ENCODE assay signal across 13 cellular contexts in the genomic region with DNA sequence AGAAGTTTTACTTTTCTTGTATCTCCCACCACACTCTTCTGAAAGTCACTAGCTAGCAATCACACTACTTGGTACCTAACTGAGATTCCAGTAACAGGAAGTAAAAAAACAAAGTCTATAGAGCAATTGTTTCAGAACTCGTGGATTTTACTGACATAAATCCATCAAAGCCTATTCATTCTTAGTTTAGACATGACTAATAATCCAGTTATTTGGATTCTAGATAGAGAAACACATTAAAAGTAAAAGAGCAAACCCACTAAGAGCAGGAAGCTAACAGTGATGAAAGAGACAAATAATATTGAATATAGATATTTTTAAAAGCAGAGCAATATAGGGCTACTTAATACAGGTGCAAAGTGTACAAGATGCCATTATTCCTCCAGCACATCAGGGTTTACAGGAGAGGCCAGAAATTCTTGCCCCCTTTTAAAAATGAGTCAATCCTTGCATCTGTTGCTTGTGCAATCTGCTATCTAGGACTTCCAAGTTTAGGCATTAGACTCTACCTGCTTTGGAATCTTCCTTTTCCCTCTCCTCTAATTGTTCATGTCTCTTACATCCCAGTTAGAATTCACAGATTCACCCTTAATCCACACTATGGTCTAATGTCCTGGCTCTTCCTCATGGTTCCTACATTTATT. TPM values are rescaled to one million over a fixed set of nuclear protein-coding genes. Genes with fewer than 3 reads are reported as not detected.
DNase-seq lines count a peak whose midpoint lies in the region; ATAC-seq and TF ChIP-seq lines count a peak whose summit lies in the region.
"Had no signal": no experiment of that assay in that cellular context is flagged by ENCODE, and none has a peak within 500 bp of the region (broad histone marks: within the 10 kb centered on the region; RNA-seq: fewer than 3 reads in every experiment).

No MANE protein-coding gene starts in this region.

- H3K4me3 Mint-ChIP-seq in osteocyte (ENCODE audit: unreplicated experiment) = no peak overlapping the region
- H3K4me3 Mint-ChIP-seq: CD8-positive, alpha-beta memory T cell had no signal

- no TSS peak for BruUV-seq in HCT116 (replicated peaks; lab: Mats Ljungman, UMichigan)
- BruUV-seq in PC-9 (replicated peaks; lab: Mats Ljungman, UMichigan) = no TSS peak

- no peaks in the 10 kb centered on the region for H3K36me3 ChIP-seq in HCT116 (ENCODE audit: control insufficient read depth in 1 of 2, insufficient read depth in 2 of 2, low read length in 2 of 2)
- no peaks in the 10 kb centered on the region for H3K36me3 ChIP-seq in PC-9 (ENCODE audit: low read depth)

- H4K20me1 ChIP-seq in HCT116 (ENCODE audit: insufficient read depth) (no peaks in the 10 kb centered on the region), PC-9 (ENCODE audit: insufficient read depth) (no peaks in the 10 kb centered on the region)

- TF ChIP-seq RAD21 in HCT116 (IDR thresholded peaks at IDR 0.05; ENCODE audit: low read depth) = no peak

- no peaks in the 10 kb centered on the region for H3K9me3 ChIP-seq in HCT116 (ENCODE audit: control insufficient read depth in 1 of 2, insufficient read depth in 1 of 2, low read depth in 1 of 2, low read length in 2 of 2)
- no peaks in the 10 kb centered on the region for H3K9me3 ChIP-seq in PC-9 (ENCODE audit: insufficient read depth, low read depth)

- no peak for DNase-seq in HCT116 (ENCODE audit: low read depth, low spot score)
- DNase-seq in PC-9 = peak in 1 of 2 experiments; percentile 41
- DNase-seq in epithelial cell of esophagus (ENCODE audit: low read depth) = peak; percentile 51
- no peak for DNase-seq in osteocyte (ENCODE audit: extremely low spot score, unreplicated experiment)
- DNase-seq in AG08395 (ENCODE audit: low spot score) = no peak
- DNase-seq in NCI-H187 (lab: John Stamatoyannopoulos, UW) = no peak
- DNase-seq: caudate nucleus; CD8-positive, alpha-beta memory T cell; NCI-H187 treated with DMSO at 0.1 percent for 48 hours; SIG-M5; substantia nigra had no signal

- peak overlapping the region; percentile 21 for H3K4me2 ChIP-seq in HCT116 (ENCODE audit: low read length)
- peak overlapping the region; percentile 16; the same call in 1 of the 2 replicates for H3K4me2 ChIP-seq in PC-9

- H3K36me3 Mint-ChIP-seq in osteocyte (ENCODE audit: unreplicated experiment) = peaks cover 3% of the 10 kb centered on the region
- H3K36me3 Mint-ChIP-seq: activated naive CD4-positive, alpha-beta T cell treated with anti-CD3 and anti-CD28 coated beads, Interleukin-2, amount 50 U/mL, for 72 hours had no signal

- intact Hi-C loops in HCT116 (cut with micrococcal nuclease) = no loop called here
- intact Hi-C loops in PC-9 (cut with micrococcal nuclease; ENCODE audit: unreplicated experiment) = no loop called here

- CTCF ChIA-PET in HCT116 (lab: Charles Lee) = no interaction called here
- CTCF ChIA-PET in PC-9 (lab: Charles Lee) = no interaction called here

- peak overlapping the region; percentile 11 for H3K27ac Mint-ChIP-seq in osteocyte (ENCODE audit: unreplicated experiment)
- H3K27ac Mint-ChIP-seq: activated naive CD4-positive, alpha-beta T cell treated with anti-CD3 and anti-CD28 coated beads, Interleukin-2, amount 50 U/mL, for 72 hours had no signal

- peaks cover 9% of the 10 kb centered on the region; the same call in 1 of the 2 replicates for H3F3A ChIP-seq in PC-9 (ENCODE audit: insufficient read depth, low read depth)

- H3K4me3 ChIP-seq in HCT116 (replicated peaks in 1 of 2; ENCODE audit: low read depth in 1 of 2, low read length in 2 of 2) (no peak overlapping the region), PC-9 (no peak overlapping the region), epithelial cell of esophagus (ENCODE audit: low read length) (no peak overlapping the region)

- RAD21 ChIA-PET in HCT116 (lab: Charles Lee; ENCODE audit: low non-redundant PET in 1 of 2, low total read pairs in 2 of 2, uncharacterized antibody in 2 of 2, unreplicated experiment in 2 of 2) = no interaction called here

- TF ChIP-seq CTCF in HCT116 (IDR thresholded peaks at IDR 0.05 in 2 of 3, conservative IDR thresholded peaks at IDR 0.05 in 1 of 3; ENCODE audit: borderline replicate concordance in 1 of 3, insufficient read depth in 1 of 3, low read depth in 2 of 3, low read length in 2 of 3) (no peak), PC-9 (conservative IDR thresholded peaks at IDR 0.05) (no peak), epithelial cell of esophagus (IDR thresholded peaks at IDR 0.05; ENCODE audit: insufficient read depth, low read depth, low read length, missing control alignments) (no peak), osteocyte (IDR thresholded peaks at IDR 0.05) (no peak)

- no peak for TF ChIP-seq POLR2A in HCT116 (IDR thresholded peaks at IDR 0.05; ENCODE audit: borderline replicate concordance, extremely low read depth, insufficient read depth, insufficient read length)

- H3K9ac ChIP-seq in HCT116 (ENCODE audit: low read length) = no peak overlapping the region

- H3K9me2 ChIP-seq in HCT116 (ENCODE audit: insufficient read depth) (no peaks in the 10 kb centered on the region), PC-9 (ENCODE audit: insufficient read depth) (no peaks in the 10 kb centered on the region)

- H3K9me3 Mint-ChIP-seq in osteocyte (ENCODE audit: unreplicated experiment) = no peaks in the 10 kb centered on the region
- H3K9me3 Mint-ChIP-seq: activated naive CD4-positive, alpha-beta T cell treated with anti-CD3 and anti-CD28 coated beads, Interleukin-2, amount 50 U/mL, for 72 hours; CD8-positive, alpha-beta memory T cell had no signal

- POLR2A ChIA-PET in HCT116 (lab: Charles Lee) = no interaction called here
- POLR2A ChIA-PET in PC-9 (lab: Charles Lee; ENCODE audit: unreplicated experiment) = interaction anchor here (0.7 kb wide), 1 partner anchor 204 kb away, joined by 4 read pairs; no protein-coding TSS in a partner anchor

- peaks cover 41% of the 10 kb centered on the region for H3K4me1 Mint-ChIP-seq in osteocyte (ENCODE audit: unreplicated experiment)

- peak; percentile 41 for ATAC-seq in HCT116
- no peak for ATAC-seq in HG02852 (IDR thresholded peaks at IDR 0.05; ENCODE audit: unreplicated experiment)

- H3K27me3 Mint-ChIP-seq in osteocyte (ENCODE audit: unreplicated experiment) = no peaks in the 10 kb centered on the region
- H3K27me3 Mint-ChIP-seq: CD8-positive, alpha-beta memory T cell had no signal

- peaks cover 30 to 37% of the 10 kb centered on the region in 2 experiments for H3K4me1 ChIP-seq in HCT116 (ENCODE audit: control insufficient read depth in 1 of 2, insufficient read depth in 2 of 2, low read length in 2 of 2)
- peaks cover 14% of the 10 kb centered on the region for H3K4me1 ChIP-seq in PC-9 (replicated peaks; ENCODE audit: insufficient read depth)

- peaks cover 27% of the 10 kb centered on the region for H3K79me2 ChIP-seq in HCT116 (ENCODE audit: insufficient read depth, low read length)
- H3K79me2 ChIP-seq in PC-9 (ENCODE audit: low read depth) = peaks cover 33% of the 10 kb centered on the region

- no peaks in the 10 kb centered on the region for H3K27me3 ChIP-seq in HCT116 (ENCODE audit: insufficient read depth, low read length)
- no peaks in the 10 kb centered on the region for H3K27me3 ChIP-seq in PC-9 (ENCODE audit: insufficient read depth, low read depth)

- H3K27ac ChIP-seq in HCT116 (ENCODE audit: low read depth, low read length) = peak overlapping the region; percentile 20; the same call in 1 of the 2 replicates
- peak overlapping the region; percentile 32; the same call in 1 of the 2 replicates for H3K27ac ChIP-seq in PC-9

- H2AFZ ChIP-seq in HCT116 (ENCODE audit: low read depth, low read length, poor library complexity, severe bottlenecking) (no peak overlapping the region), PC-9 (no peak overlapping the region; the same call in 1 of the 2 replicates)

TF ChIP-seq in HCT116, 20 proteins besides CTCF, POLR2A, EP300 and RAD21 (continues in another document):
- TF ChIP-seq ZNF274 (IDR thresholded peaks at IDR 0.05; ENCODE audit: low read depth, low read length) (no peak), CEBPB (IDR thresholded peaks at IDR 0.05; ENCODE audit: low read depth) (no peak; the same call in 1 of the 2 replicates), YY1 (IDR thresholded peaks at IDR 0.05; ENCODE audit: extremely low read depth, insufficient replicate concordance, low read depth, low read length) (no peak), SP1 (IDR thresholded peaks at IDR 0.05; ENCODE audit: low read depth) (no peak), POLR2AphosphoS5 (IDR thresholded peaks at IDR 0.05; ENCODE audit: low read depth, low read length) (no peak), EGR1 (IDR thresholded peaks at IDR 0.05; ENCODE audit: low read depth) (no peak), TCF7L2 (IDR thresholded peaks at IDR 0.05; ENCODE audit: borderline replicate concordance, extremely low read depth, insufficient read depth, insufficient read length) (no peak), JUND (IDR thresholded peaks at IDR 0.05) (no peak), CBX3 (IDR thresholded peaks at IDR 0.05; ENCODE audit: low read depth) (no peak), SRF (IDR thresholded peaks at IDR 0.05; ENCODE audit: low read depth) (no peak), FOSL1 (IDR thresholded peaks at IDR 0.05; ENCODE audit: low read depth) (no peak)
- TF ChIP-seq, protein P1, sequence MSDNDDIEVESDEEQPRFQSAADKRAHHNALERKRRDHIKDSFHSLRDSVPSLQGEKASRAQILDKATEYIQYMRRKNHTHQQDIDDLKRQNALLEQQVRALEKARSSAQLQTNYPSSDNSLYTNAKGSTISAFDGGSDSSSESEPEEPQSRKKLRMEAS (IDR thresholded peaks at IDR 0.05) = no peak
- TF ChIP-seq, protein P2, sequence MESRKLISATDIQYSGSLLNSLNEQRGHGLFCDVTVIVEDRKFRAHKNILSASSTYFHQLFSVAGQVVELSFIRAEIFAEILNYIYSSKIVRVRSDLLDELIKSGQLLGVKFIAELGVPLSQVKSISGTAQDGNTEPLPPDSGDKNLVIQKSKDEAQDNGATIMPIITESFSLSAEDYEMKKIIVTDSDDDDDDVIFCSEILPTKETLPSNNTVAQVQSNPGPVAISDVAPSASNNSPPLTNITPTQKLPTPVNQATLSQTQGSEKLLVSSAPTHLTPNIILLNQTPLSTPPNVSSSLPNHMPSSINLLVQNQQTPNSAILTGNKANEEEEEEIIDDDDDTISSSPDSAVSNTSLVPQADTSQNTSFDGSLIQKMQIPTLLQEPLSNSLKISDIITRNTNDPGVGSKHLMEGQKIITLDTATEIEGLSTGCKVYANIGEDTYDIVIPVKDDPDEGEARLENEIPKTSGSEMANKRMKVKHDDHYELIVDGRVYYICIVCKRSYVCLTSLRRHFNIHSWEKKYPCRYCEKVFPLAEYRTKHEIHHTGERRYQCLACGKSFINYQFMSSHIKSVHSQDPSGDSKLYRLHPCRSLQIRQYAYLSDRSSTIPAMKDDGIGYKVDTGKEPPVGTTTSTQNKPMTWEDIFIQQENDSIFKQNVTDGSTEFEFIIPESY (IDR thresholded peaks at IDR 0.05; ENCODE audit: extremely low read depth, insufficient replicate concordance, low read length) = no peak

RNA-seq across cellular contexts. Expression of gene HEATR5A, which starts 6.0 kb away (rescaled TPM):
- total RNA-seq in HCT116 (2021; ENCODE audit: unreplicated experiment) = 20.9 TPM
- 6.5 and 7.0 TPM in 2 replicates for polyA plus RNA-seq in HCT116 (2012)
- 18.1 and 25.7 TPM in 2 replicates for total RNA-seq in PC-9 (2021)
- total RNA-seq in osteocyte = 48.3 and 56.2 TPM in 2 replicates

RNA-seq across cellular contexts. Expression of gene DTD2, which starts 43.0 kb away (rescaled TPM):
- 24.6 TPM for total RNA-seq in HCT116 (2021; ENCODE audit: unreplicated experiment)
- polyA plus RNA-seq in HCT116 (2012) = 8.5 TPM in 2 replicates
- 9.5 and 10.1 TPM in 2 replicates for total RNA-seq in PC-9 (2021)
- total RNA-seq in osteocyte = 25.5 and 26.5 TPM in 2 replicates
